18 cellular contexts compared by ENCODE assay signal in genomic region chr5:151039665-151040064, GRCh38. TPM values are rescaled to one million over a fixed set of nuclear protein-coding genes. Genes with fewer than 3 reads are reported as not detected.
A peak's percentile ranks its signal among the peaks of the same experiment; 100 is the strongest.
DNase-seq lines count a peak whose midpoint lies in the region; ATAC-seq, FAIRE-seq and TF ChIP-seq lines count a peak whose summit lies in the region.
"Had no signal": no experiment of that assay in that cellular context is flagged by ENCODE, and none has a peak within 500 bp of the region (broad histone marks: within the 10 kb centered on the region; RNA-seq: fewer than 3 reads in every experiment).

No MANE protein-coding gene starts in this region.

- WGBS in heart left ventricle, 4 donors: 92 to 97% (median 93%) methylated on average over 9 of the region's 9 CpGs
- WGBS in gastroesophageal sphincter (ENCODE audit: low coverage in 1 of 2), 2 donors: 74 to 87% methylated on average over 7 to 9 of the region's 9 CpGs
- WGBS in psoas muscle, 3 donors: 31 to 47% (median 36%) methylated on average over 9 of the region's 9 CpGs

- TF ChIP-seq CTCF in heart left ventricle (IDR thresholded peaks at IDR 0.05): no peak
- no peak for TF ChIP-seq CTCF in gastroesophageal sphincter (IDR thresholded peaks at IDR 0.05)
- no peak for TF ChIP-seq CTCF in psoas muscle (IDR thresholded peaks at IDR 0.05)
- no peak for TF ChIP-seq CTCF in uterus (IDR thresholded peaks at IDR 0.05)
- no peak for TF ChIP-seq CTCF in colonic mucosa (IDR thresholded peaks at IDR 0.05)
- TF ChIP-seq CTCF in osteocyte (IDR thresholded peaks at IDR 0.05): no peak

- H3K36me3 ChIP-seq in heart left ventricle: peaks cover 0 to 100% (median 90%) of the 10 kb centered on the region in 9 donors
- peaks cover 0 to 90% of the 10 kb centered on the region in 2 donors for H3K36me3 ChIP-seq in gastroesophageal sphincter
- H3K36me3 ChIP-seq in psoas muscle (ENCODE audit: insufficient read depth in 1 of 2, low read depth in 1 of 2): peaks cover 2 to 83% of the 10 kb centered on the region in 2 donors
- H3K36me3 ChIP-seq in uterus: peaks cover 0 to 2% of the 10 kb centered on the region in 2 donors
- H3K36me3 ChIP-seq in colonic mucosa: peaks cover 44% of the 10 kb centered on the region

- no peak for TF ChIP-seq EP300 in gastroesophageal sphincter (IDR thresholded peaks at IDR 0.05)

- H3K27ac Mint-ChIP-seq in osteocyte (ENCODE audit: unreplicated experiment): no peak overlapping the region

- H3K9me3 Mint-ChIP-seq in osteocyte (ENCODE audit: unreplicated experiment): no peaks in the 10 kb centered on the region

- H3K36me3 Mint-ChIP-seq in osteocyte (ENCODE audit: unreplicated experiment): peaks cover 52% of the 10 kb centered on the region

- H3K4me3 ChIP-seq in heart left ventricle: no peak overlapping the region
- H3K4me3 ChIP-seq in gastroesophageal sphincter: no peak overlapping the region
- H3K4me3 ChIP-seq in psoas muscle: no peak overlapping the region
- no peak overlapping the region for H3K4me3 ChIP-seq in uterus
- H3K4me3 ChIP-seq in colonic mucosa: no peak overlapping the region

- no peak overlapping the region for H3K4me3 Mint-ChIP-seq in osteocyte (ENCODE audit: unreplicated experiment)

- no peak for TF ChIP-seq POLR2A in heart left ventricle (IDR thresholded peaks at IDR 0.05)
- TF ChIP-seq POLR2A in gastroesophageal sphincter (IDR thresholded peaks at IDR 0.05): no peak
- no peak for TF ChIP-seq POLR2A in uterus (IDR thresholded peaks at IDR 0.05)

- H3K9me3 ChIP-seq in heart left ventricle: no peaks in the 10 kb centered on the region
- no peaks in the 10 kb centered on the region for H3K9me3 ChIP-seq in gastroesophageal sphincter
- H3K9me3 ChIP-seq in psoas muscle: no peaks in the 10 kb centered on the region
- no peaks in the 10 kb centered on the region for H3K9me3 ChIP-seq in uterus
- no peaks in the 10 kb centered on the region for H3K9me3 ChIP-seq in colonic mucosa

- intact Hi-C loops in heart left ventricle (cut with DNase I) (loop anchor here in 3 of 10 donors (10.0 kb wide), 3 partner anchors 205 to 245 kb away; no protein-coding TSS in a partner anchor), Right ventricle myocardium superior (cut with DNase I) (no loop called here), psoas muscle (cut with DNase I) (no loop called here), uterus (cut with DNase I; ENCODE audit: low total_unique reads) (no loop called here), colonic mucosa (cut with DNase I) (no loop called here)

- peak overlapping the region in 9 of 12 donors; percentile 12 to 85 (median 53) for H3K27ac ChIP-seq in heart left ventricle
- peak overlapping the region in 3 of 4 donors; percentile 85 to 89 (median 85) for H3K27ac ChIP-seq in gastroesophageal sphincter
- H3K27ac ChIP-seq in psoas muscle: peak overlapping the region; percentile 84
- H3K27ac ChIP-seq in uterus: peak overlapping the region; percentile 67 to 86
- H3K27ac ChIP-seq in colonic mucosa: no peak overlapping the region
- H3K27ac ChIP-seq: C4-2B had no signal

- ATAC-seq in heart left ventricle (no peak), Right ventricle myocardium superior (ENCODE audit: poor library complexity) (no peak), gastroesophageal sphincter (no peak), psoas muscle (peak; percentile 58 to 78 (median 66))
- ATAC-seq: SK-N-SH treated with all-trans-retinoic acid at 6 μM for 48 hours had no signal

- no peak overlapping the region for H3K9ac ChIP-seq in colonic mucosa (ENCODE audit: low read depth in 2 of 2, low read length in 2 of 2)

- no peaks in the 10 kb centered on the region for H3K27me3 Mint-ChIP-seq in osteocyte (ENCODE audit: unreplicated experiment)

- H3K4me1 ChIP-seq in heart left ventricle (peaks cover 12 to 45% (median 32%) of the 10 kb centered on the region in 12 donors), gastroesophageal sphincter (peaks cover 7 to 44% (median 30%) of the 10 kb centered on the region in 3 donors), psoas muscle (peaks cover 60% of the 10 kb centered on the region), uterus (peaks cover 0 to 6% of the 10 kb centered on the region in 2 donors), colonic mucosa (no peaks in the 10 kb centered on the region)

- H3K4me1 Mint-ChIP-seq in osteocyte (ENCODE audit: unreplicated experiment): peaks cover 16% of the 10 kb centered on the region

- H3K27me3 ChIP-seq in heart left ventricle: no peaks in the 10 kb centered on the region
- no peaks in the 10 kb centered on the region for H3K27me3 ChIP-seq in gastroesophageal sphincter
- H3K27me3 ChIP-seq in psoas muscle (ENCODE audit: insufficient read depth in 3 of 3, low read length in 2 of 3): no peaks in the 10 kb centered on the region
- no peaks in the 10 kb centered on the region for H3K27me3 ChIP-seq in uterus
- no peaks in the 10 kb centered on the region for H3K27me3 ChIP-seq in colonic mucosa

- FAIRE-seq in urothelium cell line (lab: Jason Lieb, UNC): no peak
- FAIRE-seq: G401.6 had no signal

- DNase-seq in heart left ventricle (peak in 1 of 5 donors; percentile 21), Right ventricle myocardium superior (no peak), psoas muscle (peak; percentile 45 to 75), uterus (no peak), colonic mucosa (no peak), osteocyte (ENCODE audit: extremely low spot score, unreplicated experiment) (no peak), urothelium cell line (ENCODE audit: low spot score) (no peak)
- DNase-seq: activated CD4-positive, CD25-positive, alpha-beta regulatory T cell treated with anti-CD3 and anti-CD28 coated beads, Interleukin-2, amount 50 U/mL, for 72 hours; amniotic stem cell; effector CD8-positive, alpha-beta T cell; NCI-H1417; NCI-H774; nucleus accumbens; stimulated activated CD4-positive, alpha-beta T cell treated with anti-CD3 and anti-CD28 coated beads, Interleukin-4, amount 100 ng/mL, for 1 hour had no signal

RNA-seq across cellular contexts. Expression of gene GPX3, which starts 19.3 kb away (rescaled TPM):
- total RNA-seq in heart left ventricle: 1,000 to 10,000 TPM in 2 of 9 donors, 100 to 1,000 TPM in 7; 416 to 1,563 (median 738) TPM
- polyA plus RNA-seq in heart left ventricle: 1,000 to 10,000 TPM in 1 of 2 donors, 100 to 1,000 TPM in 1; 819 to 1,415 TPM
- total RNA-seq in Right ventricle myocardium superior: 592 TPM
- 1,000 to 10,000 TPM in 3 of 4 donors, 100 to 1,000 TPM in 1; 690 to 3,141 (median 1,517) TPM for total RNA-seq in gastroesophageal sphincter
- 100 to 1,000 TPM; 447 to 852 (median 690) TPM for total RNA-seq in psoas muscle
- polyA plus RNA-seq in psoas muscle: 100 to 1,000 TPM; 551 to 766 (median 552) TPM
- 1,000 to 10,000 TPM in 1 of 4 donors, 100 to 1,000 TPM in 2, 1 to 10 TPM in 1; 5.7 to 1,241 (median 263) TPM for total RNA-seq in uterus
- 10 to 100 TPM; 30.2 to 60.5 TPM for total RNA-seq in colonic mucosa
- 1.1 and 1.3 TPM in 2 replicates for total RNA-seq in osteocyte

RNA-seq across cellular contexts. Expression of gene TNIP1, which starts 41.2 kb away (rescaled TPM):
- total RNA-seq in heart left ventricle (100 to 1,000 TPM in 8 of 9 donors, 10 to 100 TPM in 1; 86.0 to 180 (median 122) TPM), Right ventricle myocardium superior (126 TPM), gastroesophageal sphincter (100 to 1,000 TPM in 2 of 4 donors, 10 to 100 TPM in 2; 74.2 to 142 (median 97.9) TPM), psoas muscle (100 to 1,000 TPM; 114 to 218 (median 149) TPM), uterus (10 to 100 TPM; 35.6 to 70.8 (median 50.7) TPM), colonic mucosa (100 to 1,000 TPM; 153 to 220 TPM), osteocyte (73.5 and 85.5 TPM in 2 replicates)
- polyA plus RNA-seq in heart left ventricle (10 to 100 TPM; 97.1 to 97.6 TPM), psoas muscle (100 to 1,000 TPM in 2 of 3 donors, 10 to 100 TPM in 1; 55.5 to 167 (median 106) TPM)

Comparison
In these comparisons a context has a peak if more than half of its experiments do, and no peak if none do; other contexts are left out.
1. ATAC-seq: peak in psoas muscle (4 of 4); none in heart left ventricle (0 of 4), Right ventricle myocardium superior (single experiment) and gastroesophageal sphincter (single experiment).
2. DNase-seq: peak in psoas muscle (2 of 2); none in Right ventricle myocardium superior (single experiment), uterus (0 of 2), colonic mucosa (single experiment), osteocyte (single experiment) and urothelium cell line (single experiment).